17 cellular contexts compared by ENCODE assay signal in the genomic region with DNA sequence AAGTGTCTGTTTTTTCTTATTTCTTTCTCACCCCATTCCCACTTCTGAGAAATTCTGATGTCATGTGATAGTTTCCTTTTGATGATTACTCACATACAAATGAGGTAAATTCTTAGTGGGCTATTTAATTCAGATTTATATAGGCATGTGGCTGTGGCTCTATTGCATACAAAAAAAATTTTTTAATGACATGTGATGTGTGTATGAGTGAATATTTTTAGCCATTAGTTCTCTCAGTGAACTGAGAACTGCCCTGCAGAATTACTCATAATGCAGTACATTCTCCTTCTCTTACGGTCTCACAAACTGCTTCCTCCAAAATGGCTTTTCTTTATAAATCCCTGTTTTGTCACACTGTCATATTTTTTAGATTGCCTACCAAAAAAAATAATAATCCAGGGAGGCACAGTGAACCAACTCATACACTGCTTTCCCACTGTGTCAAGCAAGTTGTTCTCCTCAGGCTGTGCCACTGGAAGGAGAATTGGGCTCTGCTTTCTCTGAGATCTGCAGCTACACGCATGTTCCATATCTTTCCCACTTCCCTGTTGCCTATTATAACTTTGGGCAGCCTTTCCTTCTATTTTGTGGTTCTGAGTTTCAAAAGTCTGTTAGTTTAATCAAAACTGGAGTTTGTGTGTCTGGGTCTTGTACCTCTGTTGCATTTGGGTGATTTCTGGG.
DNase-seq lines count a peak whose midpoint lies in the region; TF ChIP-seq lines count a peak whose summit lies in the region.
"Had no signal": no experiment of that assay in that cellular context is flagged by ENCODE, and none has a peak within 500 bp of the region (broad histone marks: within the 10 kb centered on the region; RNA-seq: fewer than 3 reads in every experiment).

No MANE protein-coding gene starts in this region.

- H2AK5ac ChIP-seq in neuronal stem cell (ENCODE audit: low read depth, low read length) = no peak overlapping the region

- peak overlapping the region; percentile 81 for H3K27ac ChIP-seq in fibroblast of lung (ENCODE audit: insufficient read depth, low read length)
- H3K27ac ChIP-seq in neuronal stem cell (replicated peaks; ENCODE audit: low read length) = no peak overlapping the region
- H3K27ac ChIP-seq: KMS-11, psoas muscle had no signal

- TF ChIP-seq CTCF in fibroblast of lung (conservative IDR thresholded peaks at IDR 0.05 in 1 of 2, IDR thresholded peaks at IDR 0.05 in 1 of 2; ENCODE audit: low read depth in 1 of 2, low read length in 2 of 2) (no peak), retinal pigment epithelial cell (conservative IDR thresholded peaks at IDR 0.05; ENCODE audit: low read depth, low read length) (no peak)

- H2BK5ac ChIP-seq in neuronal stem cell (ENCODE audit: low read length) = no peak overlapping the region

- H3K18ac ChIP-seq in neuronal stem cell (ENCODE audit: low read length) = no peak overlapping the region

- DNase-seq in AG08395 (ENCODE audit: low spot score) = peak; percentile 33
- DNase-seq in LHCN-M2 (ENCODE audit: low read depth) = peak; percentile 61
- peak; percentile 40 to 78 for DNase-seq in fibroblast of lung (ENCODE audit: low read depth in 2 of 2)
- peak; percentile 44 for DNase-seq in retinal pigment epithelial cell (ENCODE audit: low read depth)
- no peak for DNase-seq in neuronal stem cell (ENCODE audit: low spot score)
- no peak for DNase-seq in DMS114 treated with DMSO at 0.1 percent for 48 hours (lab: John Stamatoyannopoulos, UW; ENCODE audit: unreplicated experiment)
- no peak for DNase-seq in dermis blood vessel endothelial cell
- no peak for DNase-seq in GF-D8 (lab: John Stamatoyannopoulos, UW)
- DNase-seq: activated CD4-positive, alpha-beta T cell treated with anti-CD3 and anti-CD28 coated beads for 4 hours; GDM1; midbrain; NCI-H1694 treated with DMSO at 0.1 percent for 48 hours; NCI-H226; NCI-H82; psoas muscle; SHP77 treated with DMSO at 0.1 percent for 48 hours had no signal

- H3K9me3 ChIP-seq in fibroblast of lung (ENCODE audit: control insufficient read depth, insufficient read depth, low read depth, low read length) = no peaks in the 10 kb centered on the region
- H3K9me3 ChIP-seq in neuronal stem cell (replicated peaks in 1 of 2; ENCODE audit: control insufficient read depth in 2 of 2, insufficient read depth in 1 of 2, low read depth in 1 of 2, low read length in 2 of 2) = no peaks in the 10 kb centered on the region
- H3K9me3 ChIP-seq: psoas muscle had no signal

- H4K8ac ChIP-seq in neuronal stem cell (ENCODE audit: low read depth, low read length) = no peak overlapping the region

- H3K36me3 ChIP-seq in fibroblast of lung (ENCODE audit: control insufficient read depth, insufficient read depth, low read length) (no peaks in the 10 kb centered on the region), neuronal stem cell (replicated peaks in 1 of 2; ENCODE audit: control insufficient read depth in 2 of 2, insufficient read depth in 2 of 2, low read length in 2 of 2) (no peaks in the 10 kb centered on the region)

- no peaks in the 10 kb centered on the region for H4K20me1 ChIP-seq in fibroblast of lung (ENCODE audit: control insufficient read depth, extremely low read depth, insufficient read depth, low read length)

- peaks cover 11% of the 10 kb centered on the region for H3K4me1 ChIP-seq in fibroblast of lung (ENCODE audit: control insufficient read depth, extremely low read depth, insufficient read depth, low read length)
- peaks cover 0 to 5% of the 10 kb centered on the region in 2 donors for H3K4me1 ChIP-seq in neuronal stem cell (ENCODE audit: control insufficient read depth in 2 of 2, insufficient read depth in 1 of 2, low read depth in 1 of 2, low read length in 2 of 2)
- H3K4me1 ChIP-seq: psoas muscle had no signal

- H3K23ac ChIP-seq in neuronal stem cell (ENCODE audit: low read depth, low read length, poor library complexity) = no peak overlapping the region

- no peaks in the 10 kb centered on the region for H3K79me2 ChIP-seq in fibroblast of lung (ENCODE audit: control insufficient read depth, insufficient read depth, low read length)

- no peak overlapping the region for H3K4ac ChIP-seq in neuronal stem cell (ENCODE audit: low read length)

- no peak overlapping the region for H4K91ac ChIP-seq in neuronal stem cell (ENCODE audit: low read depth, low read length, poor library complexity)

- H2BK120ac ChIP-seq in neuronal stem cell (ENCODE audit: low read depth, low read length) = no peak overlapping the region

- H2AFZ ChIP-seq in fibroblast of lung (ENCODE audit: low read length) (peak overlapping the region; percentile 82), neuronal stem cell (ENCODE audit: low read length) (no peak overlapping the region)

- H3K9ac ChIP-seq in fibroblast of lung (ENCODE audit: insufficient read depth, low read length) (no peak overlapping the region), neuronal stem cell (ENCODE audit: low read depth, low read length, poor library complexity) (no peak overlapping the region)
- H3K9ac ChIP-seq: KMS-11 had no signal

- H3K14ac ChIP-seq in neuronal stem cell (ENCODE audit: low read length) = no peak overlapping the region

- H3K4me3 ChIP-seq in fibroblast of lung (replicated peaks in 1 of 4; ENCODE audit: control extremely low read depth in 1 of 4, insufficient read depth in 1 of 4, low read depth in 3 of 4, low read length in 4 of 4) (no peak overlapping the region), retinal pigment epithelial cell (ENCODE audit: low read length) (no peak overlapping the region), neuronal stem cell (ENCODE audit: low read length in 2 of 2) (no peak overlapping the region)
- H3K4me3 ChIP-seq: psoas muscle had no signal

- H3K4me2 ChIP-seq in fibroblast of lung (ENCODE audit: extremely low read depth, insufficient read depth, low read length) (peak overlapping the region; percentile 56), neuronal stem cell (ENCODE audit: insufficient read depth, low read length, poor library complexity, severe bottlenecking) (no peak overlapping the region)
- H3K4me2 ChIP-seq: KMS-11 had no signal

- H3K79me1 ChIP-seq in neuronal stem cell (ENCODE audit: low read depth, low read length) = no peaks in the 10 kb centered on the region

- H2BK15ac ChIP-seq in neuronal stem cell (ENCODE audit: low read length) = no peak overlapping the region

- no peaks in the 10 kb centered on the region for H3K27me3 ChIP-seq in fibroblast of lung (ENCODE audit: control insufficient read depth, insufficient read depth, low read length)
- no peaks in the 10 kb centered on the region for H3K27me3 ChIP-seq in neuronal stem cell (ENCODE audit: control insufficient read depth in 3 of 3, insufficient read depth in 3 of 3, low read depth in 1 of 3, low read length in 3 of 3)

- no peak overlapping the region for H2BK12ac ChIP-seq in neuronal stem cell (ENCODE audit: low read length)

- no CpG with 5 or more reads among the region's 2 CpGs for WGBS in neuronal stem cell (ENCODE audit: extremely low coverage in 2 of 2, insufficient read length in 2 of 2, insufficient replicate concordance in 1 of 2), 2 donors

Comparison
In these comparisons a context has a peak if more than half of its experiments do, and no peak if none do; other contexts are left out.
1. DNase-seq: peak in AG08395 (single experiment), LHCN-M2 (single experiment), fibroblast of lung (2 of 2) and retinal pigment epithelial cell (single experiment); none in neuronal stem cell (single experiment), DMS114 treated with DMSO at 0.1 percent for 48 hours (single experiment), dermis blood vessel endothelial cell (single experiment) and GF-D8 (single experiment).